13 cellular contexts compared by ENCODE assay signal in the genomic region with DNA sequence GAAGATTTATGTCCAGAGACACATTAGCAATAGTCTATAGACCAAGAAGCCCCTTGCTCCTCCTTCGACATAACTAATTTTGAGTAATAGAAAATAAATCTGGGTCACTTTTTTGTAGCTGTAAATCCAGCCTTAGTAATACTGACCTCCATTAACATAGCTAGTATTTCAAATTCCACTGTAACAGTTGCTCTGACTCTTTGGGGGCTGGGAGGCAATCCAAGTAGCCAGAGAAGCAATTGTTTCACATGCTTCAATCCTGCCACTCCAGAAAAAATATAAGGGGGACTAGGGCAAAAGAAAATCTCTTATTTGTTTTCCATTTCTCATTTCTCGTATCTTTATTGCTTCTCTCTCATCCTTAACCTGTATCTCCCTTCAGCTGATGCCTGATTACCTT.
A peak's percentile ranks its signal among the peaks of the same experiment; 100 is the strongest.
DNase-seq lines count a peak whose midpoint lies in the region; ATAC-seq and TF ChIP-seq lines count a peak whose summit lies in the region.
"Had no signal": no experiment of that assay in that cellular context is flagged by ENCODE, and none has a peak within 500 bp of the region (broad histone marks: within the 10 kb centered on the region; RNA-seq: fewer than 3 reads in every experiment).

No MANE protein-coding gene starts in this region.

- no TSS peak for BruUV-seq in Caco-2 (replicated peaks; lab: Mats Ljungman, UMichigan)

- H3K36me3 Mint-ChIP-seq in Caco-2 (ENCODE audit: insufficient read depth, unreplicated experiment), result no peaks in the 10 kb centered on the region
- peaks cover 20% of the 10 kb centered on the region for H3K36me3 Mint-ChIP-seq in nephron (ENCODE audit: low read depth)

- H3K9ac ChIP-seq in HUES64 (ENCODE audit: low read depth, low read length), result no peak overlapping the region

- intact Hi-C loops in Caco-2 (cut with micrococcal nuclease; ENCODE audit: unreplicated experiment) (no loop called here), posterior vena cava (cut with DNase I) (no loop called here)

- peak overlapping the region; percentile 81; the same call in 1 of the 2 replicates for H3K27ac ChIP-seq in HUES64 (ENCODE audit: low read depth, low read length)

- H3K4me3 ChIP-seq in Caco-2 (ENCODE audit: low read depth, low read length) (no peak overlapping the region), HUES64 (ENCODE audit: low read length) (no peak overlapping the region)
- H3K4me3 ChIP-seq: lower lobe of right lung had no signal

- no peak for TF ChIP-seq CTCF in Caco-2 (IDR thresholded peaks at IDR 0.05; ENCODE audit: insufficient read depth in 1 of 2, low read depth in 1 of 2, low read length in 1 of 2, severe bottlenecking in 1 of 2, unreplicated experiment in 1 of 2)
- TF ChIP-seq CTCF in nephron (IDR thresholded peaks at IDR 0.05; ENCODE audit: unreplicated experiment in 3 of 3), result no peak

- H3K27me3 ChIP-seq in Caco-2 (replicated peaks; ENCODE audit: control insufficient read depth, insufficient read depth, low read length), result no peaks in the 10 kb centered on the region
- no peaks in the 10 kb centered on the region for H3K27me3 ChIP-seq in HUES64 (ENCODE audit: insufficient read depth, low read length)

- POLR2A ChIA-PET in Caco-2 (lab: Charles Lee), result no interaction called here

- H3K9me3 Mint-ChIP-seq in Caco-2 (ENCODE audit: unreplicated experiment), result no peaks in the 10 kb centered on the region
- no peaks in the 10 kb centered on the region for H3K9me3 Mint-ChIP-seq in nephron

- H3K4me1 Mint-ChIP-seq in Caco-2 (ENCODE audit: low read depth, unreplicated experiment) (peaks cover 31% of the 10 kb centered on the region), nephron (peaks cover 71% of the 10 kb centered on the region)

- H3K4me1 ChIP-seq in Caco-2 (peaks cover 30% of the 10 kb centered on the region), HUES64 (ENCODE audit: insufficient read depth, low read length) (peaks cover 59% of the 10 kb centered on the region)

- no peaks in the 10 kb centered on the region for H3K36me3 ChIP-seq in Caco-2 (ENCODE audit: control insufficient read depth, insufficient read depth, low read length)
- H3K36me3 ChIP-seq in HUES64 (ENCODE audit: insufficient read depth, low read length), result no peaks in the 10 kb centered on the region
- H3K36me3 ChIP-seq: lower lobe of right lung had no signal

- DNase-seq in Caco-2, result no peak
- DNase-seq in cerebellum (ENCODE audit: low spot score), result peak; percentile 46
- DNase-seq in NCI-H1048 (lab: John Stamatoyannopoulos, UW), result no peak
- DNase-seq in posterior vena cava (ENCODE audit: low spot score), result no peak
- DNase-seq: activated CD4-positive, alpha-beta T cell treated with anti-CD3 and anti-CD28 coated beads for 1 hour; GDM1; HCEC 1CT; lower lobe of right lung; NCI-H2227 treated with DMSO at 0.1 percent for 48 hours had no signal

- CTCF ChIA-PET in Caco-2 (lab: Charles Lee), result no interaction called here

- H3K9me3 ChIP-seq in Caco-2, result no peaks in the 10 kb centered on the region
- no peaks in the 10 kb centered on the region for H3K9me3 ChIP-seq in HUES64 (ENCODE audit: insufficient read depth, low read depth, low read length)
- H3K9me3 ChIP-seq: lower lobe of right lung had no signal

- WGBS in HUES64, result 93% methylated on average over 2 of the region's 2 CpGs

- no peak for ATAC-seq in GM18907 (IDR thresholded peaks at IDR 0.05; ENCODE audit: unreplicated experiment)
- ATAC-seq: esophagus mucosa had no signal

- H3K27ac Mint-ChIP-seq in Caco-2 (ENCODE audit: unreplicated experiment) (peak overlapping the region; percentile 1), nephron (peak overlapping the region; percentile 88 to 95 (median 91))

- no peak overlapping the region for H3K4me3 Mint-ChIP-seq in Caco-2 (ENCODE audit: unreplicated experiment)
- H3K4me3 Mint-ChIP-seq in nephron, result peak overlapping the region in 2 of 3 experiments; percentile 0 to 10

- no peaks in the 10 kb centered on the region for H3K27me3 Mint-ChIP-seq in Caco-2 (ENCODE audit: insufficient read depth, unreplicated experiment)
- H3K27me3 Mint-ChIP-seq in nephron (ENCODE audit: low read depth), result no peaks in the 10 kb centered on the region
